Comparison of ENCODE assay signal across 15 cellular contexts in the genomic region with DNA sequence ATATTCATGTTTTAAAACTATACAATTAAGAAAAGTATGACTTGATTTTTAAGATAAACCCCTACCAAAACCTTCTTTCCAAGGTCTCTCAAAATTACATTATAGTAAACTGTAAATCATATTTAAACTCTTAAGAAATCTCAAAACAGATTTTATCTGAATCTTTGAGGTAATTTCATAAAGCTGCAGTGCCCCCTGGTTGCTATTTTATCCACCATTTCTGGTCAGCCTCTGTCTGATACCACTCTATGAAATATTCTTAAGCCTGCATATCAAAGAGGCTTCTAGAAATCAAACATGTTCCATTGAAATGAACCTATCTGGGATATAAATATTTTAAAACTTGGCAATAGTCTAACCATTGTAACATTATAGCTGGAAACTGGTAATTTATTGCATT.
DNase-seq lines count a peak whose midpoint lies in the region; ATAC-seq and TF ChIP-seq lines count a peak whose summit lies in the region.
"Had no signal": no experiment of that assay in that cellular context is flagged by ENCODE, and none has a peak within 500 bp of the region (broad histone marks: within the 10 kb centered on the region; RNA-seq: fewer than 3 reads in every experiment).

No MANE protein-coding gene starts in this region.

- BruUV-seq in A673 (replicated peaks; lab: Mats Ljungman, UMichigan): no TSS peak

- no peaks in the 10 kb centered on the region for H3K9me3 ChIP-seq in A673 (ENCODE audit: low read depth, low read length, poor library complexity, severe bottlenecking)
- H3K9me3 ChIP-seq: BLaER1 treated with 17β-estradiol and CSF1 and Interleukin-3, amounts not matched to agents 10 nM and 100 nM; tibial nerve had no signal

- TF ChIP-seq CTCF in A673 (conservative IDR thresholded peaks at IDR 0.05; ENCODE audit: low read depth, low read length) (peak; percentile 58), GM13977 (IDR thresholded peaks at IDR 0.05; ENCODE audit: extremely low read depth, insufficient read depth, missing control alignments) (peak; percentile 11), RWPE1 (conservative IDR thresholded peaks at IDR 0.05; ENCODE audit: low read depth) (peak; percentile 21; the same call in 1 of the 2 replicates)

- DNase-seq in A673 (ENCODE audit: low spot score): peak; percentile 37
- no peak for DNase-seq in GM13977 (ENCODE audit: low spot score)
- DNase-seq in RWPE1 (ENCODE audit: low spot score): peak; percentile 6
- DNase-seq in fibroblast of peridontal ligament (ENCODE audit: extremely low read depth): peak; percentile 27
- no peak for DNase-seq in HK-2 (ENCODE audit: unreplicated experiment)
- no peak for DNase-seq in NCI-H128 (lab: John Stamatoyannopoulos, UW; ENCODE audit: unreplicated experiment)
- DNase-seq in NCI-H1930 (lab: John Stamatoyannopoulos, UW): no peak
- DNase-seq: activated CD8-positive, alpha-beta memory T cell treated with anti-CD3 and anti-CD28 coated beads for 24 hours; effector CD4-positive, alpha-beta T cell; right cardiac atrium; T-helper 17 cell had no signal

- ATAC-seq in HG03095 (IDR thresholded peaks at IDR 0.05; ENCODE audit: unreplicated experiment): no peak
- ATAC-seq: activated naive CD4-positive, alpha-beta T cell treated with anti-CD3 and anti-CD28 coated beads, Interleukin-2, amount 50 U/mL, for 72 hours; right cardiac atrium; T-helper 17 cell had no signal

- H3K4me3 ChIP-seq in A673 (ENCODE audit: low read depth, low read length, poor library complexity, severe bottlenecking): no peak overlapping the region
- H3K4me3 ChIP-seq: BLaER1 treated with 17β-estradiol and CSF1 and Interleukin-3, amounts not matched to agents 10 nM and 100 nM; tibial nerve had no signal

- H3K27ac ChIP-seq in A673 (ENCODE audit: low read depth, low read length, poor library complexity, severe bottlenecking) (no peak overlapping the region), RWPE1 (no peak overlapping the region)
- H3K27ac ChIP-seq: BLaER1 treated with 17β-estradiol and CSF1 and Interleukin-3, amounts not matched to agents 10 nM and 100 nM; tibial nerve had no signal

- no peaks in the 10 kb centered on the region for H3K4me1 ChIP-seq in A673 (ENCODE audit: insufficient read depth, low read length, poor library complexity, severe bottlenecking)
- H3K4me1 ChIP-seq: BLaER1 treated with 17β-estradiol and CSF1 and Interleukin-3, amounts not matched to agents 10 nM and 100 nM; tibial nerve had no signal

- in situ Hi-C loops in GM13977 (cut with MboI; ENCODE audit: low pct_unique_long_range_greater_than_20kb, low sequenced_read_pairs, unreplicated experiment): no loop called here

- CTCF ChIA-PET in A673 (lab: Charles Lee) (no interaction called here), RWPE1 (lab: Yijun Ruan, JAX) (interaction anchor here (0.6 kb wide), 3 partner anchors 207 to 1055 kb away, joined by 3 to 4 read pairs (median 4); no protein-coding TSS in a partner anchor)

- H3K36me3 ChIP-seq in A673 (ENCODE audit: insufficient read depth, low read length, poor library complexity, severe bottlenecking): no peaks in the 10 kb centered on the region
- H3K36me3 ChIP-seq: BLaER1 treated with 17β-estradiol and CSF1 and Interleukin-3, amounts not matched to agents 10 nM and 100 nM; tibial nerve had no signal

- intact Hi-C loops in A673 (cut with micrococcal nuclease; ENCODE audit: unreplicated experiment): loop anchor here (10.0 kb wide), 1 partner anchor 236 kb away; no protein-coding TSS in a partner anchor

- POLR2A ChIA-PET in A673 (lab: Charles Lee; ENCODE audit: low non-redundant PET) (no interaction called here), RWPE1 (lab: Yijun Ruan, JAX; ENCODE audit: low non-redundant PET) (no interaction called here)

- H3K27me3 ChIP-seq in A673 (replicated peaks; ENCODE audit: insufficient read depth, low read depth, low read length, poor library complexity): no peaks in the 10 kb centered on the region
- H3K27me3 ChIP-seq: BLaER1 treated with 17β-estradiol and CSF1 and Interleukin-3, amounts not matched to agents 10 nM and 100 nM; tibial nerve had no signal

Comparison
In these comparisons a context has a peak if more than half of its experiments do, and no peak if none do; other contexts are left out.
1. DNase-seq: peak in A673 (single experiment), RWPE1 (single experiment) and fibroblast of peridontal ligament (single experiment); none in GM13977 (single experiment), HK-2 (single experiment), NCI-H128 (single experiment) and NCI-H1930 (0 of 2).
2. Peak in every context shown above with its lines, with median percentiles within 50 percentile points of each other: CTCF ChIP-seq.